Comparison of ENCODE assay signal across 1 cellular context in the genomic region with DNA sequence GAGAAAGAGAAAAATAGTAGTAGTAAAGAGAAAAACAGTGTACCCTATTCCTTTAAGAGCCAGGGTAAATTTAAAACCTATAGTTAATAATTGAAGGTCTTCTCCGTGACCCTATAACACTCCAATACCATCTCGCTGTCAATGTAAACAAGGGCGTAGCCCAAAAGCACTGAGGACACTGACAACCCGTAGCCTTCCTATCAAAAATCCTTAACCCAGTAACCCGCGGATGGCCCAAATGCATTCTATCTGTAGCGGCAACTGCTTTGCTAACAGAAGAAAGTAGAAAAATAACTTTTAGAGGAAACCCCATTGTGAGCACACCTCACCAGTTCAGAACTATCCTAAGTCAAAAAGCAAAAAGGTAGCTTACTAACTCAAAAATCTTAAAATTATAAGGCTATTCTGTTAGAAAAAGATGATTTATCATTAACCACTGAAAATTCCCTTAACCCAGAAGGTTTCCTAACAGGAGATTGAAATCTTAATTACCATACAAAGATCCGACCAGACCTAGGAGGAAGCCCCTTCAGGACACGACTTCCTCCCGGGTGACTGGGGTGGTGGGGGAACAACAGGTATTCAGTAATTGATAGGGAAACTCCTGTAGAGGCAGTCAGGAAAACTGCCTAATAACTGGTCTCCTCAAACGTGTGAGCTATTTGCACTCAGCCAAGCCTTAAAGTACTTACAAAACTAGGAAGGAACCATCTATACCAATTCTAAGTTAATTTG.
TF ChIP-seq lines count a peak whose summit lies in the region.

No MANE protein-coding gene starts in this region.

TF ChIP-seq in K562, 482 proteins besides CTCF, POLR2A, EP300 and RAD21:
- peak; percentile 34 to 70; a peak in 2 of 4 replicates for TF ChIP-seq FOXK2 (conservative IDR thresholded peaks at IDR 0.05 in 1 of 2, IDR thresholded peaks at IDR 0.05 in 1 of 2; ENCODE audit: low read depth in 2 of 2)
